ENCODE assay signal across 23 cellular contexts in genomic region chr2:202042444-202042843, GRCh38. TPM values are rescaled to one million over a fixed set of nuclear protein-coding genes. Genes with fewer than 3 reads are reported as not detected.
"Had no signal": no experiment of that assay in that cellular context is flagged by ENCODE, and none has a peak within 500 bp of the region (broad histone marks: within the 10 kb centered on the region; RNA-seq: fewer than 3 reads in every experiment).

No MANE protein-coding gene starts in this region.

- H3K36me3 ChIP-seq: gastroesophageal sphincter, spleen, transverse colon had no signal

- H3K4me2 ChIP-seq: hepatocyte had no signal

- H3K9me3 ChIP-seq: gastroesophageal sphincter, spleen, transverse colon had no signal

- H3K79me2 ChIP-seq: parathyroid adenoma had no signal

- H3K9ac ChIP-seq: parathyroid adenoma had no signal

- DNase-seq: activated CD4-positive, alpha-beta T cell treated with anti-CD3 and anti-CD28 coated beads, Interleukin-2, amount 50 U/mL, for 1 hour; activated CD8-positive, alpha-beta T cell treated with anti-CD3 and anti-CD28 coated beads for 36 hours; activated T-cell treated with anti-CD3 and anti-CD28 coated beads, Interleukin-2, amount 50 U/mL, for 48 hours; dermis blood vessel endothelial cell; effector CD8-positive, alpha-beta T cell; left cardiac atrium; left ventricle myocardium superior; naive thymus-derived CD4-positive, alpha-beta T cell; right cardiac atrium; spleen; stimulated activated CD4-positive, alpha-beta T cell treated with anti-CD3 and anti-CD28 coated beads, Interleukin-2, amount 100 ng/mL, for 48 hours; stimulated activated naive CD4-positive, alpha-beta T cell treated with Interleukin-2 at 50 U/mL for 16 hours; T-helper 2 cell; transverse colon had no signal

- H3K4me1 ChIP-seq: parathyroid adenoma had no signal

- H3K27ac ChIP-seq: epithelial cell of prostate, gastroesophageal sphincter, hepatocyte, parathyroid adenoma, spleen, transverse colon had no signal

- H2AFZ ChIP-seq: hepatocyte, parathyroid adenoma had no signal

- H3K27me3 ChIP-seq: gastroesophageal sphincter, hepatocyte had no signal

- H3K4me3 ChIP-seq: gastroesophageal sphincter, hepatocyte, spleen, transverse colon had no signal

- ATAC-seq: activated CD8-positive, alpha-beta T cell treated with anti-CD3 and anti-CD28 coated beads for 36 hours; gastroesophageal sphincter; left cardiac atrium; left ventricle myocardium superior; naive thymus-derived CD4-positive, alpha-beta T cell; right cardiac atrium; WTC11 had no signal

RNA-seq across cellular contexts. Expression of gene KIAA2012, which starts 30.6 kb away (rescaled TPM):
- total RNA-seq: activated CD8-positive, alpha-beta T cell treated with anti-CD3 and anti-CD28 coated beads for 36 hours; activated T-helper 2 cell treated with anti-CD3 and anti-CD28 coated beads, Interferon-gamma antibody, Interleukin-2, Interleukin-4, amounts not matched to agents 10 μg/mL and 5 μg/mL and 100 μg/mL, durations not matched to agents 14 hours and 24 hours and 36 hours; dermis blood vessel endothelial cell; gastroesophageal sphincter; left cardiac atrium; left ventricle myocardium superior; lung microvascular endothelial cell; naive thymus-derived CD4-positive, alpha-beta T cell; right cardiac atrium; spleen; transverse colon; WTC11 had no signal
- polyA plus RNA-seq: hepatocyte; keratinocyte; naive thymus-derived CD4-positive, alpha-beta T cell; neural cell; right cardiac atrium; spleen had no signal
